Comparison of ENCODE assay signal across 21 cellular contexts in genomic region chr6:130385059-130385695, GRCh38. TPM values are rescaled to one million over a fixed set of nuclear protein-coding genes. Genes with fewer than 3 reads are reported as not detected.
A peak's percentile ranks its signal among the peaks of the same experiment; 100 is the strongest.
DNase-seq lines count a peak whose midpoint lies in the region; ATAC-seq, FAIRE-seq and TF ChIP-seq lines count a peak whose summit lies in the region.
"Had no signal": no experiment of that assay in that cellular context is flagged by ENCODE, and none has a peak within 500 bp of the region (broad histone marks: within the 10 kb centered on the region; RNA-seq: fewer than 3 reads in every experiment).

No MANE protein-coding gene starts in this region.

- no peaks in the 10 kb centered on the region for H3K36me3 ChIP-seq in pancreas
- no peaks in the 10 kb centered on the region for H3K36me3 ChIP-seq in small intestine (ENCODE audit: control insufficient read depth in 2 of 2, insufficient read depth in 2 of 2, low read length in 2 of 2)
- H3K36me3 ChIP-seq in vagina = no peaks in the 10 kb centered on the region
- H3K36me3 ChIP-seq: neural progenitor cell, prostate gland, uterus, WERI-Rb-1 had no signal

- H3K9me3 ChIP-seq in pancreas = no peaks in the 10 kb centered on the region
- H3K9me3 ChIP-seq in small intestine (ENCODE audit: control insufficient read depth, low read depth) = no peaks in the 10 kb centered on the region
- no peaks in the 10 kb centered on the region for H3K9me3 ChIP-seq in vagina
- H3K9me3 ChIP-seq: prostate gland, uterus had no signal

- no peak for TF ChIP-seq POLR2A in vagina (IDR thresholded peaks at IDR 0.05)

- FAIRE-seq in pancreas (lab: Jason Lieb, UNC) (no peak), small intestine (lab: Jason Lieb, UNC) (no peak)
- FAIRE-seq: H1 had no signal

- peak; percentile 64 for DNase-seq in DMS53 (lab: John Stamatoyannopoulos, UW)
- DNase-seq in SHP77 (lab: John Stamatoyannopoulos, UW) = peak; percentile 14 to 47
- peak; percentile 72 for DNase-seq in fibroblast of mammary gland (ENCODE audit: low read depth)
- DNase-seq in pancreas = no peak
- no peak for DNase-seq in small intestine
- no peak for DNase-seq in vagina (ENCODE audit: extremely low spot score in 2 of 2)
- DNase-seq in glomerular visceral epithelial cell (ENCODE audit: extremely low spot score) = no peak
- DNase-seq: activated CD8-positive, alpha-beta memory T cell treated with anti-CD3 and anti-CD28 coated beads, Interleukin-2, amount 50 U/mL, for 4 hours; endodermal cell; NCI-H1092; NCI-H2081 treated with DMSO at 0.1 percent for 48 hours; stimulated activated CD4-positive, alpha-beta T cell treated with anti-CD3 and anti-CD28 coated beads, Interleukin-2, amount 100 ng/mL, for 24 hours; uterus; WERI-Rb-1 had no signal

- H3K27ac ChIP-seq in pancreas = no peak overlapping the region
- no peak overlapping the region for H3K27ac ChIP-seq in small intestine (ENCODE audit: low read depth in 1 of 2, low read length in 1 of 2)
- no peak overlapping the region for H3K27ac ChIP-seq in vagina
- H3K27ac ChIP-seq: neural progenitor cell, prostate gland, uterus, WERI-Rb-1 had no signal

- intact Hi-C loops in pancreas (cut with DNase I) (no loop called here), vagina (cut with DNase I) (no loop called here)

- peak in 3 of 4 donors; percentile 15 to 70 (median 53) for ATAC-seq in pancreas
- ATAC-seq: activated naive CD4-positive, alpha-beta T cell treated with anti-CD3 and anti-CD28 coated beads, Interleukin-2, amount 50 U/mL, for 72 hours; activated T-helper 17 cell treated with anti-CD3 and anti-CD28 coated beads, Interleukin-2, amount 50 U/mL, for 72 hours; stimulated activated memory B cell treated with anti-CD40 and anti-IgM and Interleukin-4, amounts not matched to agents 10 μg/mL and 1 μg/mL and 100 μg/mL, for 72 hours had no signal

- 13 to 20% methylated on average over 5 of the region's 5 CpGs for WGBS in pancreas, 2 donors
- 26 to 52% (median 31%) methylated on average over 5 of the region's 5 CpGs for WGBS in small intestine, 3 donors

- no peaks in the 10 kb centered on the region for H3K4me1 ChIP-seq in pancreas
- H3K4me1 ChIP-seq in small intestine (ENCODE audit: control insufficient read depth in 2 of 2, insufficient read depth in 1 of 2, low read depth in 1 of 2, low read length in 1 of 2) = no peaks in the 10 kb centered on the region
- H3K4me1 ChIP-seq in vagina = no peaks in the 10 kb centered on the region
- H3K4me1 ChIP-seq: prostate gland, uterus had no signal

- H3K27me3 ChIP-seq in pancreas (no peaks in the 10 kb centered on the region), small intestine (ENCODE audit: control insufficient read depth in 2 of 2, insufficient read depth in 2 of 2, low read length in 2 of 2) (no peaks in the 10 kb centered on the region), vagina (no peaks in the 10 kb centered on the region)
- H3K27me3 ChIP-seq: neural progenitor cell, uterus had no signal

- no peak for TF ChIP-seq CTCF in fibroblast of mammary gland (conservative IDR thresholded peaks at IDR 0.05; ENCODE audit: control insufficient read depth, insufficient read depth, low read depth, low read length)
- TF ChIP-seq CTCF in pancreas (IDR thresholded peaks at IDR 0.05) = no peak
- TF ChIP-seq CTCF in vagina (IDR thresholded peaks at IDR 0.05) = no peak

- H3K4me3 ChIP-seq in fibroblast of mammary gland (ENCODE audit: control insufficient read depth, low read depth, low read length) (no peak overlapping the region), pancreas (no peak overlapping the region), small intestine (ENCODE audit: low read depth in 1 of 2, low read length in 2 of 2) (no peak overlapping the region), vagina (no peak overlapping the region)
- H3K4me3 ChIP-seq: neural progenitor cell, prostate gland, uterus had no signal

RNA-seq across cellular contexts. Expression of gene TMEM200A, which starts 19.4 kb away (rescaled TPM):
- total RNA-seq in pancreas (1 to 10 TPM in 3 of 6 donors, under 1 TPM in 3; 0.32 to 5.1 (median 1.3) TPM), vagina (3.9 TPM)
- polyA plus RNA-seq in pancreas (1 to 10 TPM in 1 of 2 donors, under 1 TPM in 1; 0.57 to 7.3 TPM), small intestine (1 to 10 TPM in 2 of 3 donors, under 1 TPM in 1; 0.45 to 6.5 (median 3.6) TPM)
- total RNA-seq: NCI-H460 had no signal

Comparison
In these comparisons a context has a peak if more than half of its experiments do, and no peak if none do; other contexts are left out.
1. DNase-seq: peak in DMS53 (single experiment), SHP77 (2 of 2) and fibroblast of mammary gland (single experiment); none in pancreas (0 of 6), small intestine (single experiment), vagina (0 of 2) and glomerular visceral epithelial cell (single experiment).